25 cellular contexts compared by ENCODE assay signal in the genomic region with DNA sequence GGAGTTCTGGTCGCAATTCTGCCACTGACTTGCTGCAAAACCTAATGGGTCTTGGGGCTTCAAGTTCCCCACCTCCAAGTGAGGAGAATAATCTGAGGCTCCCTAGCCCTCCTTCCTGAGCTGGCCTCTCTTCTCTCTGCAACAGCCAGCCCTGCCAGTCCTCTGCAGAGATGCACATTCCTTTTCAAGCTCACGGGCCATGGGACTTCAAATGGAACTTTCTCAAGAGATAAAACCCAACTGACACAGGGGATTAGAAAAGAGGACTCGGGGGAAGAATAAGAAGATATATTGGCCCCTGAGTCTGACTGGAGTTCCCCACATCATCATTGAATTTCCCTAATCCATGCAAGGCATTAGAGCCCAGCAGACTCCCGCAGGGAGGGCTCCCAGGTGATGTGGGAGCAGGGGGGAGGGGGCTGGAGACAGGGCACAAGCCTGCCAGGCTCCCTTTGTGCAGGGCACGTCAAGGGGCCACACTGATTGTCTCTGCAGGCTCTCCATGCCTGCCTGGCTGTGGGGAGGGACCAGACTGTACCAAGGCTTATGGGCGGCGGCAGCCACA.
"Had no signal": no experiment of that assay in that cellular context is flagged by ENCODE, and none has a peak within 500 bp of the region (broad histone marks: within the 10 kb centered on the region; RNA-seq: fewer than 3 reads in every experiment).

No MANE protein-coding gene starts in this region.

- H3K27ac Mint-ChIP-seq: activated CD4-positive, alpha-beta memory T cell treated with anti-CD3 and anti-CD28 coated beads, Interleukin-2, amount 10 ng/mL, durations not matched to agents 7 days and 5 days; activated CD4-positive, alpha-beta T cell treated with anti-CD3 and anti-CD28 coated beads for 36 hours; activated naive CD4-positive, alpha-beta T cell treated with anti-CD3 and anti-CD28 coated beads for 36 hours; activated naive CD8-positive, alpha-beta T cell; activated T-helper 17 cell treated with anti-CD3 and anti-CD28 coated beads, Interleukin-2, amount 50 U/mL, for 72 hours; brain; IgD-negative memory B cell; T-cell had no signal

- DNase-seq: activated CD4-positive, alpha-beta memory T cell treated with anti-CD3 and anti-CD28 coated beads, Interleukin-2, amount 10 ng/mL, durations not matched to agents 7 days and 5 days; activated CD4-positive, alpha-beta T cell treated with anti-CD3 and anti-CD28 coated beads for 36 hours; activated CD4-positive, alpha-beta T cell treated with anti-CD3 and anti-CD28 coated beads, Interleukin-2, amount 50 U/mL, for 1 hour; activated gamma-delta T cell; activated naive CD4-positive, alpha-beta T cell treated with anti-CD3 and anti-CD28 coated beads for 36 hours; activated T-cell treated with anti-CD3 and anti-CD28 coated beads for 4 hours; activated T-cell treated with anti-CD3 and anti-CD28 coated beads, Interleukin-2, amount 50 U/mL, for 48 hours; NCI-H1092 treated with DMSO at 0.1 percent for 48 hours; NCI-H1417 treated with DMSO at 0.1 percent for 48 hours; NCI-H1694; NCI-H2029; NCI-H2107; NCI-H2171 treated with DMSO at 0.1 percent for 48 hours; NCI-H226; NCI-H526 treated with DMSO at 0.1 percent for 48 hours; NCI-H82; NK-92 treated with Interleukin-12 subunit alpha and Interleukin-12 subunit beta, amount 100 ng/mL, for 24 hours; PC-9; SIG-M5; T-cell; T-helper 2 cell had no signal

- H3K4me3 ChIP-seq: PC-9 had no signal

- H3K4me1 Mint-ChIP-seq: activated CD4-positive, alpha-beta memory T cell treated with anti-CD3 and anti-CD28 coated beads, Interleukin-2, amount 10 ng/mL, durations not matched to agents 7 days and 5 days; activated CD4-positive, alpha-beta T cell treated with anti-CD3 and anti-CD28 coated beads for 36 hours; activated T-helper 17 cell treated with anti-CD3 and anti-CD28 coated beads, Interleukin-2, amount 50 U/mL, for 72 hours; brain; IgD-negative memory B cell; T-cell had no signal

- H3K36me3 Mint-ChIP-seq: activated naive CD8-positive, alpha-beta T cell; brain; IgD-negative memory B cell; T-cell had no signal

- H3K4me3 Mint-ChIP-seq: activated CD4-positive, alpha-beta memory T cell treated with anti-CD3 and anti-CD28 coated beads, Interleukin-2, amount 10 ng/mL, durations not matched to agents 7 days and 5 days; activated CD4-positive, alpha-beta T cell treated with anti-CD3 and anti-CD28 coated beads for 36 hours; activated naive CD4-positive, alpha-beta T cell treated with anti-CD3 and anti-CD28 coated beads for 36 hours; activated naive CD8-positive, alpha-beta T cell; activated T-helper 17 cell treated with anti-CD3 and anti-CD28 coated beads, Interleukin-2, amount 50 U/mL, for 72 hours; brain; IgD-negative memory B cell; T-cell had no signal

- H3K27me3 Mint-ChIP-seq: activated CD4-positive, alpha-beta memory T cell treated with anti-CD3 and anti-CD28 coated beads, Interleukin-2, amount 10 ng/mL, durations not matched to agents 7 days and 5 days; activated CD4-positive, alpha-beta T cell treated with anti-CD3 and anti-CD28 coated beads for 36 hours had no signal

- H3K9me3 Mint-ChIP-seq: activated CD4-positive, alpha-beta memory T cell treated with anti-CD3 and anti-CD28 coated beads, Interleukin-2, amount 10 ng/mL, durations not matched to agents 7 days and 5 days; activated naive CD4-positive, alpha-beta T cell treated with anti-CD3 and anti-CD28 coated beads for 36 hours; activated T-helper 17 cell treated with anti-CD3 and anti-CD28 coated beads, Interleukin-2, amount 50 U/mL, for 72 hours had no signal
